19 cellular contexts compared by ENCODE assay signal in the genomic region with DNA sequence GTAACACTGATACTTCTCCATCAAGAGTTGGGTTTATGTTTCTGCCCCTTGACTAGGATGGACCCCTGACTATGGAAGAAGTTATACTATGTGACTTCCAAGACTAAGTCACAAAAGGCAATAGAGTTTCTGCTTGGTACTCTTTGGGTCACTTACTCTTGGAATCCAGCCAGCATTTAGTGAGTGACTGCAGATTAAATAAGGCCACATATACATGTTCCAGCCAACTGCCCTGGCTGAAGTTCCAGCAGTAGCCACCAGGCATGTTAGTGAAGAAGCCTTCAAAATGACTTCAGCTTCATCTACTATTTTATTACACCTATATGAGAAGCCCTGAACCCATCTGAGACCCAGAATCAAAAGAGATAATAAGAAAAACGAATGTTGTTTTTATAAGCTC.
DNase-seq lines count a peak whose midpoint lies in the region; ATAC-seq and TF ChIP-seq lines count a peak whose summit lies in the region.
"Had no signal": no experiment of that assay in that cellular context is flagged by ENCODE, and none has a peak within 500 bp of the region (broad histone marks: within the 10 kb centered on the region; RNA-seq: fewer than 3 reads in every experiment).

No MANE protein-coding gene starts in this region.

- H3K4me3 Mint-ChIP-seq in type B pancreatic cell, result no peak overlapping the region

- no peaks in the 10 kb centered on the region for H3K9me3 Mint-ChIP-seq in type B pancreatic cell

- no peaks in the 10 kb centered on the region for H3K4me1 Mint-ChIP-seq in type B pancreatic cell (ENCODE audit: unreplicated experiment)

- no peak overlapping the region for H3K27ac Mint-ChIP-seq in type B pancreatic cell

- no peaks in the 10 kb centered on the region for H3K27me3 Mint-ChIP-seq in type B pancreatic cell

- peak; percentile 44 for DNase-seq in DMS53 (lab: John Stamatoyannopoulos, UW)
- no peak for DNase-seq in DMS53 treated with DMSO at 0.1 percent for 48 hours (lab: John Stamatoyannopoulos, UW; ENCODE audit: unreplicated experiment)
- DNase-seq in HT-29 (ENCODE audit: low spot score), result peak; percentile 4
- no peak for DNase-seq in epithelial cell of esophagus (ENCODE audit: low read depth)
- DNase-seq in type B pancreatic cell (ENCODE audit: extremely low spot score, unreplicated experiment), result no peak
- no peak for DNase-seq in GM10266 (ENCODE audit: extremely low spot score)
- no peak for DNase-seq in coronary artery (ENCODE audit: low spot score)
- DNase-seq: 8988T, EL, NCI-H1105 treated with DMSO at 0.1 percent for 48 hours, NCI-H1694 treated with DMSO at 0.1 percent for 48 hours, NCI-H2107, NCI-H345, NCI-H526, PC-3 had no signal

- TF ChIP-seq CTCF in epithelial cell of esophagus (IDR thresholded peaks at IDR 0.05; ENCODE audit: insufficient read depth, low read depth, low read length, missing control alignments) (peak; percentile 17), type B pancreatic cell (conservative IDR thresholded peaks at IDR 0.05) (peak; percentile 43), GM10266 (IDR thresholded peaks at IDR 0.05; ENCODE audit: control insufficient read depth, insufficient read depth, low read depth, missing control alignments) (no peak), coronary artery (IDR thresholded peaks at IDR 0.05) (no peak)

- H3K36me3 Mint-ChIP-seq in type B pancreatic cell, result no peaks in the 10 kb centered on the region

- H3K4me3 ChIP-seq in epithelial cell of esophagus (ENCODE audit: low read length) (no peak overlapping the region), coronary artery (no peak overlapping the region)
- H3K4me3 ChIP-seq: BLaER1 treated with 17β-estradiol and CSF1 and Interleukin-3, amounts not matched to agents 10 nM and 100 nM; HAP-1; SK-N-MC had no signal

- H3K27ac ChIP-seq in coronary artery, result no peak overlapping the region
- H3K27ac ChIP-seq: BLaER1 treated with 17β-estradiol and CSF1 and Interleukin-3, amounts not matched to agents 10 nM and 100 nM; SK-N-MC had no signal

- ATAC-seq in GM21528 (IDR thresholded peaks at IDR 0.05; ENCODE audit: low FRiP score, unreplicated experiment), result no peak
- ATAC-seq: PC-3 had no signal

Comparison
In these comparisons a context has a peak if more than half of its experiments do, and no peak if none do; other contexts are left out.
1. DNase-seq: peak in DMS53 (single experiment) and HT-29 (single experiment); none in DMS53 treated with DMSO at 0.1 percent for 48 hours (single experiment), epithelial cell of esophagus (single experiment), type B pancreatic cell (single experiment), GM10266 (single experiment) and coronary artery (single experiment).
2. CTCF ChIP-seq: peak in epithelial cell of esophagus (single experiment) and type B pancreatic cell (single experiment); none in GM10266 (single experiment) and coronary artery (single experiment).